16 cellular contexts compared by ENCODE assay signal in genomic region chr21:39114871-39115658, GRCh38.
A peak's percentile ranks its signal among the peaks of the same experiment; 100 is the strongest.
DNase-seq lines count a peak whose midpoint lies in the region; ATAC-seq and TF ChIP-seq lines count a peak whose summit lies in the region.
"Had no signal": no experiment of that assay in that cellular context is flagged by ENCODE, and none has a peak within 500 bp of the region (broad histone marks: within the 10 kb centered on the region; RNA-seq: fewer than 3 reads in every experiment).

No MANE protein-coding gene starts in this region.

- H3K14ac ChIP-seq in IMR-90 (replicated peaks; ENCODE audit: low read depth, low read length) = peak overlapping the region; percentile 48; the same call in 1 of the 2 replicates
- no peak overlapping the region; the same call in 1 of the 2 replicates for H3K14ac ChIP-seq in H9 (ENCODE audit: insufficient read depth, low read length)

- H4K91ac ChIP-seq in IMR-90 (ENCODE audit: insufficient read depth, low read depth, low read length) (peak overlapping the region; percentile 58), H9 (ENCODE audit: insufficient read length, low read depth, low read length) (no peak overlapping the region)

- H3K27ac ChIP-seq in IMR-90 (ENCODE audit: insufficient read depth, low read length) (peak overlapping the region; percentile 10), H9 (ENCODE audit: insufficient read length, low read depth, low read length) (no peak overlapping the region)
- H3K27ac ChIP-seq: left ventricle myocardium inferior, stomach had no signal

- no peak overlapping the region for H3T11ph ChIP-seq in H9 (ENCODE audit: low read length)

- intact Hi-C loops in IMR-90 (cut with micrococcal nuclease) = loop anchor here (5.0 kb wide), 1 partner anchor 38 kb away; no protein-coding TSS in a partner anchor
- intact Hi-C loops in activated naive CD4-positive, alpha-beta T cell treated with anti-CD3 and anti-CD28 coated beads for 36 hours (cut with micrococcal nuclease) = no loop called here

- peak overlapping the region; percentile 37; the same call in 1 of the 3 replicates for H2BK15ac ChIP-seq in IMR-90 (ENCODE audit: low read depth, low read length)
- no peak overlapping the region for H2BK15ac ChIP-seq in H9 (ENCODE audit: low read depth, low read length)

- CTCF ChIA-PET in IMR-90 (lab: Yijun Ruan, JAX) = interaction anchor here (1.2 kb wide), 1 partner anchor 30 kb away, joined by 3 read pairs; no protein-coding TSS in a partner anchor
- CTCF ChIA-PET in activated naive CD4-positive, alpha-beta T cell treated with anti-CD3 and anti-CD28 coated beads for 36 hours (lab: Charles Lee) = interaction anchor here (1.0 to 1.1 kb wide), 2 partner anchors 19 to 381 kb away, joined by 3 read pairs; no protein-coding TSS in a partner anchor

- H3K27me3 ChIP-seq in IMR-90 (ENCODE audit: control insufficient read depth, insufficient read depth, low read length) = no peaks in the 10 kb centered on the region
- no peaks in the 10 kb centered on the region for H3K27me3 ChIP-seq in H9 (ENCODE audit: insufficient read depth, low read length)
- H3K27me3 ChIP-seq: stomach had no signal

- no peak; the same call in 1 of the 2 replicates for TF ChIP-seq RAD21 in IMR-90 (IDR thresholded peaks at IDR 0.05; ENCODE audit: low read length)

- H3K4me2 ChIP-seq in IMR-90 (ENCODE audit: low read depth, low read length) (0 out of 2 replicates have a peak overlapping the region, but pooled peaks have one; percentile 6), H9 (ENCODE audit: insufficient read depth, insufficient read length, low read length) (no peak overlapping the region)

- H3K4me3 Mint-ChIP-seq in H9 = no peak overlapping the region
- H3K4me3 Mint-ChIP-seq in activated naive CD4-positive, alpha-beta T cell treated with anti-CD3 and anti-CD28 coated beads for 36 hours = no peak overlapping the region
- H3K4me3 Mint-ChIP-seq: nephron progenitor cell had no signal

- H3K79me2 ChIP-seq in H9 (ENCODE audit: insufficient read depth, low read length) = no peaks in the 10 kb centered on the region

- no peak overlapping the region for H2BK12ac ChIP-seq in H9 (ENCODE audit: insufficient read length, low read depth, low read length)

- dilution Hi-C loops in IMR-90 (cut with HindIII; ENCODE audit: low sequenced_read_pairs, unreplicated experiment) = no loop called here

- no peaks in the 10 kb centered on the region; a peak in 2 of 7 replicates for H3K36me3 Mint-ChIP-seq in H9 (ENCODE audit: insufficient read depth in 1 of 3, low read depth in 3 of 3)
- no peaks in the 10 kb centered on the region for H3K36me3 Mint-ChIP-seq in activated naive CD4-positive, alpha-beta T cell treated with anti-CD3 and anti-CD28 coated beads for 36 hours (ENCODE audit: low read depth)

- H2AK9ac ChIP-seq in IMR-90 (replicated peaks; ENCODE audit: low read depth, low read length, poor library complexity) = peak overlapping the region; percentile 19

- no peaks in the 10 kb centered on the region; the same call in 1 of the 2 replicates for H3K27me3 Mint-ChIP-seq in H9 (ENCODE audit: low read depth)
- no peaks in the 10 kb centered on the region for H3K27me3 Mint-ChIP-seq in activated naive CD4-positive, alpha-beta T cell treated with anti-CD3 and anti-CD28 coated beads for 36 hours (ENCODE audit: low read depth)

- DNase-seq in AG10803 (ENCODE audit: low read depth) (peak; percentile 42), IMR-90 (peak; percentile 74), astrocyte of the spinal cord (ENCODE audit: low read depth, low spot score) (peak; percentile 87), kidney tubule cell (ENCODE audit: low spot score) (peak; percentile 72), OCI-M2 (lab: John Stamatoyannopoulos, UW; ENCODE audit: unreplicated experiment) (no peak), H9 (no peak)
- DNase-seq in activated naive CD4-positive, alpha-beta T cell treated with anti-CD3 and anti-CD28 coated beads for 36 hours = no peak
- DNase-seq: effector memory CD4-positive, alpha-beta T cell; GF-D8; left ventricle myocardium inferior; NCI-H1092 treated with DMSO at 0.1 percent for 48 hours; NCI-H524 treated with DMSO at 0.1 percent for 48 hours; Right ventricle myocardium superior; stomach had no signal

- H2BK20ac ChIP-seq in IMR-90 (ENCODE audit: low read depth, low read length) (peak overlapping the region; percentile 82), H9 (ENCODE audit: low read depth, low read length, poor library complexity, severe bottlenecking) (no peak overlapping the region)

- no peaks in the 10 kb centered on the region for H3K23me2 ChIP-seq in H9 (ENCODE audit: insufficient read length, low read depth, low read length, poor library complexity, severe bottlenecking)

- H3K56ac ChIP-seq in IMR-90 (ENCODE audit: extremely low read depth, insufficient read depth, low read length) (no peak overlapping the region), H9 (ENCODE audit: insufficient read length, low read depth, low read length) (no peak overlapping the region)

- no peaks in the 10 kb centered on the region for H3K36me3 ChIP-seq in IMR-90 (ENCODE audit: control insufficient read depth, insufficient read depth, low read length)
- H3K36me3 ChIP-seq: left ventricle myocardium inferior, stomach had no signal

- H2AK5ac ChIP-seq in IMR-90 (ENCODE audit: low read depth, low read length) (peak overlapping the region; percentile 27; the same call in 1 of the 2 replicates), H9 (ENCODE audit: insufficient read length, low read length) (no peak overlapping the region)

- H3K9me1 ChIP-seq in IMR-90 (ENCODE audit: insufficient read depth, low read length) = peaks cover 17% of the 10 kb centered on the region

- no peak overlapping the region for H3K9ac ChIP-seq in IMR-90 (ENCODE audit: low read depth, low read length)
- H3K9ac ChIP-seq in H9 (ENCODE audit: extremely low read depth, insufficient read length, low read length) = no peak overlapping the region

- in situ Hi-C loops in IMR-90 (cut with MboI; ENCODE audit: low sequenced_read_pairs) (no loop called here), astrocyte of the spinal cord (cut with HindIII; ENCODE audit: low sequenced_read_pairs) (no loop called here)

- H4K5ac ChIP-seq in IMR-90 (ENCODE audit: low read depth, low read length) (peak overlapping the region; percentile 4; the same call in 1 of the 2 replicates), H9 (ENCODE audit: insufficient read length, low read depth, low read length) (no peak overlapping the region)

- no TSS peak for BruUV-seq in IMR-90 (replicated peaks; lab: Mats Ljungman, UMichigan)

- no peaks in the 10 kb centered on the region for H3K9me3 ChIP-seq in IMR-90 (ENCODE audit: control insufficient read depth, insufficient read depth, low read length)
- no peaks in the 10 kb centered on the region for H3K9me3 ChIP-seq in H9 (ENCODE audit: control insufficient read depth, low read depth, low read length)
- H3K9me3 ChIP-seq: left ventricle myocardium inferior, stomach had no signal

- WGBS in IMR-90 (ENCODE audit: extremely low coverage in 2 of 2, insufficient read length in 1 of 2), 2 experiments = 70% methylated on average over 2 of the region's 12 CpGs; no CpG with 5 or more reads in 1 of the 2 experiments
- no CpG with 5 or more reads among the region's 12 CpGs for WGBS in H9 (ENCODE audit: extremely low coverage, insufficient read length, low lambda C conversion rate)

- H3K23ac ChIP-seq in IMR-90 (ENCODE audit: low read depth, low read length) (no peak overlapping the region), H9 (ENCODE audit: insufficient read length, low read depth, low read length) (no peak overlapping the region)

- peak; percentile 81 for ATAC-seq in IMR-90 (ENCODE audit: low read depth)
- ATAC-seq in GM21717 (IDR thresholded peaks at IDR 0.05; ENCODE audit: unreplicated experiment) = no peak

- H4K20me1 ChIP-seq in IMR-90 (ENCODE audit: insufficient read depth, low read length) (no peaks in the 10 kb centered on the region), H9 (ENCODE audit: control insufficient read depth, insufficient read depth, insufficient read length) (no peaks in the 10 kb centered on the region)

- H2BK120ac ChIP-seq in IMR-90 (ENCODE audit: low read depth, low read length) = peak overlapping the region; percentile 77
- no peak overlapping the region for H2BK120ac ChIP-seq in H9 (ENCODE audit: low read depth, low read length, poor library complexity, severe bottlenecking)

- H3K18ac ChIP-seq in IMR-90 (ENCODE audit: low read depth, low read length) = peak overlapping the region; percentile 17
- no peak overlapping the region for H3K18ac ChIP-seq in H9 (ENCODE audit: insufficient read length, low read depth, low read length)

- H3K9me3 Mint-ChIP-seq in H9 = no peaks in the 10 kb centered on the region; a peak in 1 of 5 replicates
- no peaks in the 10 kb centered on the region for H3K9me3 Mint-ChIP-seq in activated naive CD4-positive, alpha-beta T cell treated with anti-CD3 and anti-CD28 coated beads for 36 hours

- no peak for TF ChIP-seq CTCF in AG10803 (conservative IDR thresholded peaks at IDR 0.05; ENCODE audit: low read length)
- TF ChIP-seq CTCF in IMR-90 (conservative IDR thresholded peaks at IDR 0.05; ENCODE audit: low read depth, low read length) = no peak
- TF ChIP-seq CTCF in astrocyte of the spinal cord (IDR thresholded peaks at IDR 0.05; ENCODE audit: low read depth, low read length) = no peak
- TF ChIP-seq CTCF in H9 (conservative IDR thresholded peaks at IDR 0.05) = no peak

- H3K4me3 ChIP-seq in AG10803 (ENCODE audit: low read length) = no peak overlapping the region
- no peak overlapping the region for H3K4me3 ChIP-seq in IMR-90 (ENCODE audit: insufficient read depth, low read depth, low read length)
- H3K4me3 ChIP-seq in astrocyte of the spinal cord (ENCODE audit: low read depth, low read length) = no peak overlapping the region
- H3K4me3 ChIP-seq: left ventricle myocardium inferior, stomach had no signal

- peaks cover 12 to 14% of the 10 kb centered on the region in 2 experiments for H3K4me1 Mint-ChIP-seq in H9
- H3K4me1 Mint-ChIP-seq in activated naive CD4-positive, alpha-beta T cell treated with anti-CD3 and anti-CD28 coated beads for 36 hours (ENCODE audit: low read depth) = no peaks in the 10 kb centered on the region

- H2BK5ac ChIP-seq in IMR-90 (ENCODE audit: low read depth, low read length, poor library complexity, severe bottlenecking) (no peak overlapping the region), H9 (ENCODE audit: insufficient read length, low read length) (no peak overlapping the region)

- H2AFZ ChIP-seq in IMR-90 (replicated peaks; ENCODE audit: low read length, poor library complexity) (peak overlapping the region; percentile 39), H9 (ENCODE audit: low read length) (no peak overlapping the region)

- peak overlapping the region; percentile 18 to 52; a peak in 3 of 4 replicates for H4K8ac ChIP-seq in IMR-90 (ENCODE audit: low read depth in 2 of 2, low read length in 2 of 2)
- H4K8ac ChIP-seq in H9 (replicated peaks; ENCODE audit: insufficient read length, low read depth, low read length) = no peak overlapping the region

- no peak for TF ChIP-seq POLR2A in IMR-90 (IDR thresholded peaks at IDR 0.05; ENCODE audit: low read depth, low read length)

- no peaks in the 10 kb centered on the region for H3K79me1 ChIP-seq in IMR-90 (ENCODE audit: low read depth in 1 of 2, low read length in 2 of 2)
- no peaks in the 10 kb centered on the region for H3K79me1 ChIP-seq in H9 (ENCODE audit: insufficient read depth, low read depth, low read length, poor library complexity, severe bottlenecking)

- 0 out of 7 replicates have a peak overlapping the region, but pooled peaks of 1 of the 3 experiments have one; percentile 49 for H3K27ac Mint-ChIP-seq in H9
- H3K27ac Mint-ChIP-seq in activated naive CD4-positive, alpha-beta T cell treated with anti-CD3 and anti-CD28 coated beads for 36 hours = no peak overlapping the region
- H3K27ac Mint-ChIP-seq: nephron progenitor cell had no signal

- POLR2A ChIA-PET in IMR-90 (lab: Charles Lee; ENCODE audit: unreplicated experiment) = no interaction called here

- H3K4me1 ChIP-seq in IMR-90 (ENCODE audit: control insufficient read depth, insufficient read depth, low read length) (peaks cover 16% of the 10 kb centered on the region), H9 (ENCODE audit: insufficient read depth, low read length) (no peaks in the 10 kb centered on the region)

- peak overlapping the region; percentile 77 for H3K4ac ChIP-seq in IMR-90 (ENCODE audit: low read depth, low read length)
- H3K4ac ChIP-seq in H9 (ENCODE audit: low read depth, low read length) = no peak overlapping the region

Comparison
In these comparisons a context has a peak if more than half of its experiments do, and no peak if none do; other contexts are left out.
1. DNase-seq: peak in AG10803 (single experiment), IMR-90 (single experiment), astrocyte of the spinal cord (single experiment) and kidney tubule cell (single experiment); none in OCI-M2 (single experiment), H9 (single experiment) and activated naive CD4-positive, alpha-beta T cell treated with anti-CD3 and anti-CD28 coated beads for 36 hours (single experiment).